In the genomic region with DNA sequence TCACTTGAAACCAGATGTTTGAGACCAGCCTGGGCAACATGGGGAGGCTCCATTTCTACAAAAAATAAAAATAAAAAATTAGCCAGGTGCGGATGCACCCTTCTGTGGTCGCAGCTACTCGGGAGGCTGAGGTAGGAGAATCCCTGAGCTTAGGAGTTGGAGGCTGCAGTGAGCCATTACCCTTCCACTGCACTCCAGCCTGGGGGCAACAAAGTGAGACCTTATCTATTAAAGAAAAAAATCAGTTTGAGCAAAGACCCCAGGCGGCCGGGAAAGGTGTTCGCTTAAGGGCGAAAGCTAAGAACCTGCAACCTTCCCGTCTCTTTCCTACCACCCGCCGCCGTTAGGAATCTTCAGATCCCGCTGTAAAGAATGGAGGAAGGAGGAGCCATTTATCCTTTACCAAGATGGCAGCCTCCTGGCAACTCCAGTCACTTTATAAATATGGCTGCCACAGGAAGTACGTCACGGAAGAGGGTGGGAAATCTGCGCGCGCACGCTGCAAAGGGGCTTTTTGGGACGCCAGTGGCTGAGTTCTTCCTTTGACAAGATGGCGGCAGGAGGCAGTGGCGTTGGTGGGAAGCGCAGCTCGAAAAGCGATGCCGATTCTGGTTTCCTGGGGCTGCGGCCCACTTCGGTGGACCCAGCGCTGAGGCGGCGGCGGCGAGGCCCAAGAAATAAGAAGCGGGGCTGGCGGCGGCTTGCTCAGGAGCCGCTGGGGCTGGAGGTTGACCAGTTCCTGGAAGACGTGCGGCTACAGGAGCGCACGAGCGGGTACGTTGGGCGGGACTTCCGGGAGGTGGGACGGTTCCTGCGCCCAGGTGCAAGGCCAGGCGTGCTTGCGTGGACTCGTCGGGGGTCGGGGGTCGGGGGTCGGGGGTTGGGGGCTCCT, we compare ENCODE assay signal across 1 cellular context.
TF ChIP-seq lines count a peak whose summit lies in the region.

Gene NOP53 (plus strand): TSS at position 537 of the 892 bp plus-strand sequence. CDS start 14 bp downstream, at position 551.

TF ChIP-seq in HepG2, 621 proteins besides CTCF, POLR2A, EP300 and RAD21 (continued from another document and continues in another):
- TF ChIP-seq, protein P1, sequence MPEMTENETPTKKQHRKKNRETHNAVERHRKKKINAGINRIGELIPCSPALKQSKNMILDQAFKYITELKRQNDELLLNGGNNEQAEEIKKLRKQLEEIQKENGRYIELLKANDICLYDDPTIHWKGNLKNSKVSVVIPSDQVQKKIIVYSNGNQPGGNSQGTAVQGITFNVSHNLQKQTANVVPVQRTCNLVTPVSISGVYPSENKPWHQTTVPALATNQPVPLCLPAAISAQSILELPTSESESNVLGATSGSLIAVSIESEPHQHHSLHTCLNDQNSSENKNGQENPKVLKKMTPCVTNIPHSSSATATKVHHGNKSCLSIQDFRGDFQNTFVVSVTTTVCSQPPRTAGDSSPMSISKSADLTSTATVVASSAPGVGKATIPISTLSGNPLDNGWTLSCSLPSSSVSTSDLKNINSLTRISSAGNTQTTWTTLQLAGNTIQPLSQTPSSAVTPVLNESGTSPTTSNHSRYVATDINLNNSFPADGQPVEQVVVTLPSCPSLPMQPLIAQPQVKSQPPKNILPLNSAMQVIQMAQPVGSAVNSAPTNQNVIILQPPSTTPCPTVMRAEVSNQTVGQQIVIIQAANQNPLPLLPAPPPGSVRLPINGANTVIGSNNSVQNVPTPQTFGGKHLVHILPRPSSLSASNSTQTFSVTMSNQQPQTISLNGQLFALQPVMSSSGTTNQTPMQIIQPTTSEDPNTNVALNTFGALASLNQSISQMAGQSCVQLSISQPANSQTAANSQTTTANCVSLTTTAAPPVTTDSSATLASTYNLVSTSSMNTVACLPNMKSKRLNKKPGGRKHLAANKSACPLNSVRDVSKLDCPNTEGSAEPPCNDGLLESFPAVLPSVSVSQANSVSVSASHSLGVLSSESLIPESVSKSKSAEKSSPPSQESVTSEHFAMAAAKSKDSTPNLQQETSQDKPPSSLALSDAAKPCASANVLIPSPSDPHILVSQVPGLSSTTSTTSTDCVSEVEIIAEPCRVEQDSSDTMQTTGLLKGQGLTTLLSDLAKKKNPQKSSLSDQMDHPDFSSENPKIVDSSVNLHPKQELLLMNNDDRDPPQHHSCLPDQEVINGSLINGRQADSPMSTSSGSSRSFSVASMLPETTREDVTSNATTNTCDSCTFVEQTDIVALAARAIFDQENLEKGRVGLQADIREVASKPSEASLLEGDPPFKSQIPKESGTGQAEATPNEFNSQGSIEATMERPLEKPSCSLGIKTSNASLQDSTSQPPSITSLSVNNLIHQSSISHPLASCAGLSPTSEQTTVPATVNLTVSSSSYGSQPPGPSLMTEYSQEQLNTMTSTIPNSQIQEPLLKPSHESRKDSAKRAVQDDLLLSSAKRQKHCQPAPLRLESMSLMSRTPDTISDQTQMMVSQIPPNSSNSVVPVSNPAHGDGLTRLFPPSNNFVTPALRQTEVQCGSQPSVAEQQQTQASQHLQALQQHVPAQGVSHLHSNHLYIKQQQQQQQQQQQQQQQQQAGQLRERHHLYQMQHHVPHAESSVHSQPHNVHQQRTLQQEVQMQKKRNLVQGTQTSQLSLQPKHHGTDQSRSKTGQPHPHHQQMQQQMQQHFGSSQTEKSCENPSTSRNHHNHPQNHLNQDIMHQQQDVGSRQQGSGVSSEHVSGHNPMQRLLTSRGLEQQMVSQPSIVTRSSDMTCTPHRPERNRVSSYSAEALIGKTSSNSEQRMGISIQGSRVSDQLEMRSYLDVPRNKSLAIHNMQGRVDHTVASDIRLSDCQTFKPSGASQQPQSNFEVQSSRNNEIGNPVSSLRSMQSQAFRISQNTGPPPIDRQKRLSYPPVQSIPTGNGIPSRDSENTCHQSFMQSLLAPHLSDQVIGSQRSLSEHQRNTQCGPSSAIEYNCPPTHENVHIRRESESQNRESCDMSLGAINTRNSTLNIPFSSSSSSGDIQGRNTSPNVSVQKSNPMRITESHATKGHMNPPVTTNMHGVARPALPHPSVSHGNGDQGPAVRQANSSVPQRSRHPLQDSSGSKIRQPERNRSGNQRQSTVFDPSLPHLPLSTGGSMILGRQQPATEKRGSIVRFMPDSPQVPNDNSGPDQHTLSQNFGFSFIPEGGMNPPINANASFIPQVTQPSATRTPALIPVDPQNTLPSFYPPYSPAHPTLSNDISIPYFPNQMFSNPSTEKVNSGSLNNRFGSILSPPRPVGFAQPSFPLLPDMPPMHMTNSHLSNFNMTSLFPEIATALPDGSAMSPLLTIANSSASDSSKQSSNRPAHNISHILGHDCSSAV (CRISPR knock-in tag; IDR thresholded peaks at IDR 0.05; ENCODE audit: borderline replicate concordance): no peak
- TF ChIP-seq, protein P2, sequence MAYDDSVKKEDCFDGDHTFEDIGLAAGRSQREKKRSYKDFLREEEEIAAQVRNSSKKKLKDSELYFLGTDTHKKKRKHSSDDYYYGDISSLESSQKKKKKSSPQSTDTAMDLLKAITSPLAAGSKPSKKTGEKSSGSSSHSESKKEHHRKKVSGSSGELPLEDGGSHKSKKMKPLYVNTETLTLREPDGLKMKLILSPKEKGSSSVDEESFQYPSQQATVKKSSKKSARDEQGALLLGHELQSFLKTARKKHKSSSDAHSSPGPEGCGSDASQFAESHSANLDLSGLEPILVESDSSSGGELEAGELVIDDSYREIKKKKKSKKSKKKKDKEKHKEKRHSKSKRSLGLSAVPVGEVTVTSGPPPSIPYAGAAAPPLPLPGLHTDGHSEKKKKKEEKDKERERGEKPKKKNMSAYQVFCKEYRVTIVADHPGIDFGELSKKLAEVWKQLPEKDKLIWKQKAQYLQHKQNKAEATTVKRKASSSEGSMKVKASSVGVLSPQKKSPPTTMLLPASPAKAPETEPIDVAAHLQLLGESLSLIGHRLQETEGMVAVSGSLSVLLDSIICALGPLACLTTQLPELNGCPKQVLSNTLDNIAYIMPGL (CRISPR knock-in tag; IDR thresholded peaks at IDR 0.05; ENCODE audit: borderline replicate concordance in 1 of 2, low read depth in 1 of 2): peak in 1 of 2 experiments; percentile 66; a peak in 3 of 4 replicates
- TF ChIP-seq NCOR1 (IDR thresholded peaks at IDR 0.05; ENCODE audit: borderline replicate concordance, low read length) (peak; percentile 39; the same call in 1 of the 2 replicates), ERF (CRISPR knock-in tag; IDR thresholded peaks at IDR 0.05) (peak; percentile 87), ZFP90 (CRISPR knock-in tag; IDR thresholded peaks at IDR 0.05; ENCODE audit: borderline replicate concordance) (peak; percentile 69), ZMYM3 (CRISPR knock-in tag; IDR thresholded peaks at IDR 0.05) (peak; percentile 56; the same call in 1 of the 2 replicates), ZFP82 (CRISPR knock-in tag; IDR thresholded peaks at IDR 0.05; ENCODE audit: borderline replicate concordance) (no peak), DMAP1 (CRISPR knock-in tag; IDR thresholded peaks at IDR 0.05) (peak; percentile 91), ZNF616 (CRISPR knock-in tag; IDR thresholded peaks at IDR 0.05; ENCODE audit: low read depth) (0 out of 2 replicates have a peak, but pooled peaks have one; percentile 58), DPF2 (CRISPR knock-in tag; IDR thresholded peaks at IDR 0.05; ENCODE audit: borderline replicate concordance, low read depth) (no peak), GATAD2A (CRISPR knock-in tag; IDR thresholded peaks at IDR 0.05) (peak; percentile 28; the same call in 1 of the 2 replicates), STAG1 (CRISPR knock-in tag; IDR thresholded peaks at IDR 0.05) (no peak), BORCS8-MEF2B (CRISPR knock-in tag; IDR thresholded peaks at IDR 0.05) (no peak), ZNF891 (CRISPR knock-in tag; IDR thresholded peaks at IDR 0.05) (peak; percentile 76; the same call in 1 of the 2 replicates), NFKB2 (CRISPR knock-in tag; IDR thresholded peaks at IDR 0.05; ENCODE audit: borderline replicate concordance) (peak; percentile 27; the same call in 1 of the 2 replicates), ISL2 (CRISPR knock-in tag; IDR thresholded peaks at IDR 0.05) (0 out of 2 replicates have a peak, but pooled peaks have one; percentile 56), NFKBIZ (CRISPR knock-in tag; IDR thresholded peaks at IDR 0.05) (peak; percentile 59; the same call in 1 of the 2 replicates), MYNN (CRISPR knock-in tag; IDR thresholded peaks at IDR 0.05; ENCODE audit: low read depth) (no peak), ZNF879 (CRISPR knock-in tag; IDR thresholded peaks at IDR 0.05) (no peak), ZNF605 (CRISPR knock-in tag; IDR thresholded peaks at IDR 0.05) (peak; percentile 61; the same call in 1 of the 2 replicates), MLX (CRISPR knock-in tag; IDR thresholded peaks at IDR 0.05) (peak; percentile 39; the same call in 1 of the 2 replicates), MIXL1 (CRISPR knock-in tag; IDR thresholded peaks at IDR 0.05) (no peak), NPAS2 (CRISPR knock-in tag; IDR thresholded peaks at IDR 0.05; ENCODE audit: borderline replicate concordance) (no peak), ZNF772 (CRISPR knock-in tag; IDR thresholded peaks at IDR 0.05) (peak; percentile 62; the same call in 1 of the 2 replicates), GFI1 (CRISPR knock-in tag; IDR thresholded peaks at IDR 0.05; ENCODE audit: borderline replicate concordance) (0 out of 2 replicates have a peak, but pooled peaks have one; percentile 32), ZNF713 (CRISPR knock-in tag; IDR thresholded peaks at IDR 0.05) (no peak)
- TF ChIP-seq, protein P3, sequence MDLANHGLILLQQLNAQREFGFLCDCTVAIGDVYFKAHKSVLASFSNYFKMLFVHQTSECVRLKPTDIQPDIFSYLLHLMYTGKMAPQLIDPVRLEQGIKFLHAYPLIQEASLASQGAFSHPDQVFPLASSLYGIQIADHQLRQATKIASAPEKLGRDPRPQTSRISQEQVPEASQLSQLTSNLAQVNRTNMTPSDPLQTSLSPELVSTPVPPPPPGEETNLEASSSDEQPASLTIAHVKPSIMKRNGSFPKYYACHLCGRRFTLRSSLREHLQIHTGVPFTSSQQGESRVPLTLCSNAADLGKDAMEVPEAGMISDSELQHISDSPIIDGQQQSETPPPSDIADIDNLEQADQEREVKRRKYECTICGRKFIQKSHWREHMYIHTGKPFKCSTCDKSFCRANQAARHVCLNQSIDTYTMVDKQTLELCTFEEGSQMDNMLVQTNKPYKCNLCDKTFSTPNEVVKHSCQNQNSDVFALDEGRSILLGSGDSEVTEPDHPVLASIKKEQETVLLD (CRISPR knock-in tag; IDR thresholded peaks at IDR 0.05; ENCODE audit: low read depth): no peak
- TF ChIP-seq, protein P4, sequence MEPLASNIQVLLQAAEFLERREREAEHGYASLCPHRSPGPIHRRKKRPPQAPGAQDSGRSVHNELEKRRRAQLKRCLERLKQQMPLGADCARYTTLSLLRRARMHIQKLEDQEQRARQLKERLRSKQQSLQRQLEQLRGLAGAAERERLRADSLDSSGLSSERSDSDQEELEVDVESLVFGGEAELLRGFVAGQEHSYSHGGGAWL (CRISPR knock-in tag; IDR thresholded peaks at IDR 0.05): 0 out of 2 replicates have a peak, but pooled peaks have one; percentile 72
- TF ChIP-seq, protein P5, sequence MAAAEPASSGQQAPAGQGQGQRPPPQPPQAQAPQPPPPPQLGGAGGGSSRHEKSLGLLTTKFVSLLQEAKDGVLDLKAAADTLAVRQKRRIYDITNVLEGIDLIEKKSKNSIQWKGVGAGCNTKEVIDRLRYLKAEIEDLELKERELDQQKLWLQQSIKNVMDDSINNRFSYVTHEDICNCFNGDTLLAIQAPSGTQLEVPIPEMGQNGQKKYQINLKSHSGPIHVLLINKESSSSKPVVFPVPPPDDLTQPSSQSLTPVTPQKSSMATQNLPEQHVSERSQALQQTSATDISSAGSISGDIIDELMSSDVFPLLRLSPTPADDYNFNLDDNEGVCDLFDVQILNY (CRISPR knock-in tag; conservative IDR thresholded peaks at IDR 0.05): no peak
- TF ChIP-seq, protein P6, sequence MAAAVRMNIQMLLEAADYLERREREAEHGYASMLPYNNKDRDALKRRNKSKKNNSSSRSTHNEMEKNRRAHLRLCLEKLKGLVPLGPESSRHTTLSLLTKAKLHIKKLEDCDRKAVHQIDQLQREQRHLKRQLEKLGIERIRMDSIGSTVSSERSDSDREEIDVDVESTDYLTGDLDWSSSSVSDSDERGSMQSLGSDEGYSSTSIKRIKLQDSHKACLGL (CRISPR knock-in tag; IDR thresholded peaks at IDR 0.05): no peak
- TF ChIP-seq, protein P7, sequence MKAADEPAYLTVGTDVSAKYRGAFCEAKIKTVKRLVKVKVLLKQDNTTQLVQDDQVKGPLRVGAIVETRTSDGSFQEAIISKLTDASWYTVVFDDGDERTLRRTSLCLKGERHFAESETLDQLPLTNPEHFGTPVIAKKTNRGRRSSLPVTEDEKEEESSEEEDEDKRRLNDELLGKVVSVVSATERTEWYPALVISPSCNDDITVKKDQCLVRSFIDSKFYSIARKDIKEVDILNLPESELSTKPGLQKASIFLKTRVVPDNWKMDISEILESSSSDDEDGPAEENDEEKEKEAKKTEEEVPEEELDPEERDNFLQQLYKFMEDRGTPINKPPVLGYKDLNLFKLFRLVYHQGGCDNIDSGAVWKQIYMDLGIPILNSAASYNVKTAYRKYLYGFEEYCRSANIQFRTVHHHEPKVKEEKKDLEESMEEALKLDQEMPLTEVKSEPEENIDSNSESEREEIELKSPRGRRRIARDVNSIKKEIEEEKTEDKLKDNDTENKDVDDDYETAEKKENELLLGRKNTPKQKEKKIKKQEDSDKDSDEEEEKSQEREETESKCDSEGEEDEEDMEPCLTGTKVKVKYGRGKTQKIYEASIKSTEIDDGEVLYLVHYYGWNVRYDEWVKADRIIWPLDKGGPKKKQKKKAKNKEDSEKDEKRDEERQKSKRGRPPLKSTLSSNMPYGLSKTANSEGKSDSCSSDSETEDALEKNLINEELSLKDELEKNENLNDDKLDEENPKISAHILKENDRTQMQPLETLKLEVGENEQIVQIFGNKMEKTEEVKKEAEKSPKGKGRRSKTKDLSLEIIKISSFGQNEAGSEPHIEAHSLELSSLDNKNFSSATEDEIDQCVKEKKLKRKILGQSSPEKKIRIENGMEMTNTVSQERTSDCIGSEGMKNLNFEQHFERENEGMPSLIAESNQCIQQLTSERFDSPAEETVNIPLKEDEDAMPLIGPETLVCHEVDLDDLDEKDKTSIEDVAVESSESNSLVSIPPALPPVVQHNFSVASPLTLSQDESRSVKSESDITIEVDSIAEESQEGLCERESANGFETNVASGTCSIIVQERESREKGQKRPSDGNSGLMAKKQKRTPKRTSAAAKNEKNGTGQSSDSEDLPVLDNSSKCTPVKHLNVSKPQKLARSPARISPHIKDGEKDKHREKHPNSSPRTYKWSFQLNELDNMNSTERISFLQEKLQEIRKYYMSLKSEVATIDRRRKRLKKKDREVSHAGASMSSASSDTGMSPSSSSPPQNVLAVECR (CRISPR knock-in tag; IDR thresholded peaks at IDR 0.05; ENCODE audit: borderline replicate concordance): peak; percentile 89
